Comparison of ENCODE assay signal across 14 cellular contexts in the genomic region with DNA sequence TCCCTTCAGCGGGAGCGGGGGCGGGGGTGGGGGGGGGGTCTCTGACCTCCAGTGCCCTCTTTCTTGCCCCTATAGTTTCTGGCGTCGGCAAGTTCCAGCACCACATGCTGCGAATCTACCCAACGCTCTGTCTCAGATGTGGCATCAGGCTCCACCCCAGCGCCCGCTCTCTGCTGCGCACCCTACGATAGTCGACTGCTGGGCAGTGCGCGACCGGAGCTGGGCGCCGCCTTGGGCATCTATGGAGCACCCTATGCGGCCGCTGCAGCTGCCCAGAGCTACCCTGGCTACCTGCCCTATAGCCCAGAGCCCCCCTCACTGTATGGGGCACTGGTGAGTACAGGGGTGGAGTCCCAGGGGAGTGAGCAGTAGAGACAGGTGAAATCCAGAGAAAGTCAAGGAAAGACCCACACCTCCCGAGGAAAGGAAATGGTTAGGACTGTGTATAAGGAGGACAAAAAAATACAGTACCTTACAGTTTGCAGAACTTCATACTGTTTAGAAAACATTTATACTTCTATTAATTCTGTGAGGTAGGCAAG. TPM values are rescaled to one million over a fixed set of nuclear protein-coding genes. Genes with fewer than 3 reads are reported as not detected.
DNase-seq lines count a peak whose midpoint lies in the region; ATAC-seq and TF ChIP-seq lines count a peak whose summit lies in the region.
"Had no signal": no experiment of that assay in that cellular context is flagged by ENCODE, and none has a peak within 500 bp of the region (broad histone marks: within the 10 kb centered on the region; RNA-seq: fewer than 3 reads in every experiment).

No MANE protein-coding gene starts in this region.

- TF ChIP-seq POLR2A in body of pancreas (IDR thresholded peaks at IDR 0.05) = no peak
- TF ChIP-seq POLR2A in sigmoid colon (IDR thresholded peaks at IDR 0.05) = no peak

- H3K14ac ChIP-seq in neuronal stem cell (ENCODE audit: low read length) = no peak overlapping the region

- no peaks in the 10 kb centered on the region for H3K9me2 ChIP-seq in GM23338 (ENCODE audit: insufficient read depth)

- no peak overlapping the region for H4K91ac ChIP-seq in neuronal stem cell (ENCODE audit: low read depth, low read length, poor library complexity)

- ATAC-seq in GM23338 = no peak
- peak; percentile 21 for ATAC-seq in body of pancreas
- ATAC-seq in naive thymus-derived CD8-positive, alpha-beta T cell = no peak

- no peaks in the 10 kb centered on the region; the same call in 2 of the 3 replicates for H3K36me3 Mint-ChIP-seq in GM23338 (ENCODE audit: low read depth)
- peaks cover 0 to 4% (median 0%) of the 10 kb centered on the region in 3 donors for H3K36me3 Mint-ChIP-seq in naive thymus-derived CD8-positive, alpha-beta T cell
- H3K36me3 Mint-ChIP-seq: CD4-positive, CD25-positive, alpha-beta regulatory T cell had no signal

- H3K4me1 ChIP-seq in GM23338 (ENCODE audit: insufficient read depth) = peaks cover 34% of the 10 kb centered on the region
- H3K4me1 ChIP-seq in body of pancreas = peaks cover 45% of the 10 kb centered on the region
- peaks cover 4 to 18% of the 10 kb centered on the region in 2 donors for H3K4me1 ChIP-seq in neuronal stem cell (ENCODE audit: control insufficient read depth in 2 of 2, insufficient read depth in 1 of 2, low read depth in 1 of 2, low read length in 2 of 2)
- peaks cover 0 to 18% (median 9%) of the 10 kb centered on the region in 4 donors for H3K4me1 ChIP-seq in sigmoid colon

- no peak overlapping the region for H4K8ac ChIP-seq in neuronal stem cell (ENCODE audit: low read depth, low read length)

- H3K27me3 Mint-ChIP-seq in GM23338 (ENCODE audit: insufficient read depth, low read depth, poor library complexity) = peaks cover 92% of the 10 kb centered on the region
- H3K27me3 Mint-ChIP-seq in naive thymus-derived CD8-positive, alpha-beta T cell = peaks cover 14 to 79% (median 49%) of the 10 kb centered on the region in 5 donors

- no peak overlapping the region for H3K23ac ChIP-seq in neuronal stem cell (ENCODE audit: low read depth, low read length, poor library complexity)

- H3K18ac ChIP-seq in neuronal stem cell (ENCODE audit: low read length) = peak overlapping the region; percentile 21

- H3K27me3 ChIP-seq in GM23338 (ENCODE audit: insufficient read depth) = peaks cover 100% of the 10 kb centered on the region
- H3K27me3 ChIP-seq in body of pancreas = peaks cover 0 to 34% of the 10 kb centered on the region in 2 donors
- peaks cover 16 to 84% (median 82%) of the 10 kb centered on the region in 3 experiments for H3K27me3 ChIP-seq in neuronal stem cell (ENCODE audit: control insufficient read depth in 3 of 3, insufficient read depth in 3 of 3, low read depth in 1 of 3, low read length in 3 of 3)
- H3K27me3 ChIP-seq in sigmoid colon = peaks cover 17 to 95% (median 75%) of the 10 kb centered on the region in 3 donors

- H3K79me1 ChIP-seq in neuronal stem cell (ENCODE audit: low read depth, low read length) = no peaks in the 10 kb centered on the region

- no peak overlapping the region for H2BK15ac ChIP-seq in neuronal stem cell (ENCODE audit: low read length)

- peaks cover 23% of the 10 kb centered on the region for H4K20me1 ChIP-seq in GM23338 (replicated peaks; ENCODE audit: insufficient read depth)
- H4K20me1 ChIP-seq: BLaER1 treated with 17β-estradiol and CSF1 and Interleukin-3, amounts not matched to agents 10 nM and 100 nM had no signal

- H3K36me3 ChIP-seq in GM23338 (ENCODE audit: insufficient read depth) (no peaks in the 10 kb centered on the region), body of pancreas (replicated peaks in 1 of 2; ENCODE audit: insufficient read depth in 1 of 2, low read depth in 2 of 2) (no peaks in the 10 kb centered on the region), neuronal stem cell (replicated peaks in 1 of 2; ENCODE audit: control insufficient read depth in 2 of 2, insufficient read depth in 2 of 2, low read length in 2 of 2) (no peaks in the 10 kb centered on the region), sigmoid colon (no peaks in the 10 kb centered on the region)
- H3K36me3 ChIP-seq: BLaER1 treated with 17β-estradiol and CSF1 and Interleukin-3, amounts not matched to agents 10 nM and 100 nM had no signal

- no peak overlapping the region for H2BK5ac ChIP-seq in neuronal stem cell (ENCODE audit: low read length)

- peaks cover 47% of the 10 kb centered on the region for H3K4me1 Mint-ChIP-seq in GM23338
- H3K4me1 Mint-ChIP-seq in naive thymus-derived CD8-positive, alpha-beta T cell = peaks cover 0 to 15% (median 9%) of the 10 kb centered on the region in 4 donors

- no peaks in the 10 kb centered on the region for H3K79me2 ChIP-seq in GM23338 (replicated peaks; ENCODE audit: insufficient read depth)

- 0 out of 2 replicates have a peak overlapping the region, but pooled peaks have one; percentile 28 for H3K4me3 ChIP-seq in GM23338
- H3K4me3 ChIP-seq in body of pancreas = no peak overlapping the region
- H3K4me3 ChIP-seq in neuronal stem cell (ENCODE audit: low read length in 2 of 2) = no peak overlapping the region
- H3K4me3 ChIP-seq in sigmoid colon = no peak overlapping the region
- H3K4me3 ChIP-seq: BLaER1 treated with 17β-estradiol and CSF1 and Interleukin-3, amounts not matched to agents 10 nM and 100 nM had no signal

- H3K4ac ChIP-seq in neuronal stem cell (ENCODE audit: low read length) = no peak overlapping the region

- POLR2A ChIA-PET in naive thymus-derived CD8-positive, alpha-beta T cell (lab: Charles Lee) = no interaction called here

- H2BK12ac ChIP-seq in neuronal stem cell (ENCODE audit: low read length) = no peak overlapping the region

- intact Hi-C loops in body of pancreas (cut with DNase I) = no loop called here
- intact Hi-C loops in sigmoid colon (cut with DNase I) = no loop called here
- intact Hi-C loops in head of caudate nucleus (cut with DNase I) = no loop called here

- peaks cover 4% of the 10 kb centered on the region; the same call in 1 of the 3 replicates for H3K9me3 Mint-ChIP-seq in GM23338
- no peaks in the 10 kb centered on the region for H3K9me3 Mint-ChIP-seq in naive thymus-derived CD8-positive, alpha-beta T cell

- H3K4me3 Mint-ChIP-seq in GM23338 = peak overlapping the region; percentile 24; the same call in 1 of the 3 replicates
- H3K4me3 Mint-ChIP-seq in naive thymus-derived CD8-positive, alpha-beta T cell = no peak overlapping the region
- H3K4me3 Mint-ChIP-seq: CD4-positive, CD25-positive, alpha-beta regulatory T cell had no signal

- DNase-seq in GM23338 (ENCODE audit: low spot score) (peak; percentile 27), body of pancreas (no peak), kidney tubule cell (ENCODE audit: low spot score) (peak; percentile 17), neuronal stem cell (ENCODE audit: low spot score) (no peak), sigmoid colon (no peak), NCI-H1694 treated with DMSO at 0.1 percent for 48 hours (lab: John Stamatoyannopoulos, UW) (no peak), head of caudate nucleus (no peak)
- no peak for DNase-seq in naive thymus-derived CD8-positive, alpha-beta T cell
- DNase-seq: ACHN; CD4-positive, CD25-positive, alpha-beta regulatory T cell; DMS53; GF-D8 had no signal

- H3K9me3 ChIP-seq in body of pancreas (no peaks in the 10 kb centered on the region), neuronal stem cell (replicated peaks in 1 of 2; ENCODE audit: control insufficient read depth in 2 of 2, insufficient read depth in 1 of 2, low read depth in 1 of 2, low read length in 2 of 2) (no peaks in the 10 kb centered on the region), sigmoid colon (no peaks in the 10 kb centered on the region)

- 0 out of 2 replicates have a peak, but pooled peaks cover 7% of the 10 kb centered on the region for H3F3A ChIP-seq in GM23338 (replicated peaks; ENCODE audit: low read depth)

- no peak overlapping the region for H3K27ac Mint-ChIP-seq in GM23338
- H3K27ac Mint-ChIP-seq in naive thymus-derived CD8-positive, alpha-beta T cell = no peak overlapping the region
- H3K27ac Mint-ChIP-seq: CD4-positive, CD25-positive, alpha-beta regulatory T cell had no signal

- no peak overlapping the region for H2AFZ ChIP-seq in GM23338
- H2AFZ ChIP-seq in neuronal stem cell (ENCODE audit: low read length) = no peak overlapping the region

- H2AK5ac ChIP-seq in neuronal stem cell (ENCODE audit: low read depth, low read length) = no peak overlapping the region

- H3K4me2 ChIP-seq in GM23338 = peak overlapping the region; percentile 71
- H3K4me2 ChIP-seq in neuronal stem cell (ENCODE audit: insufficient read depth, low read length, poor library complexity, severe bottlenecking) = no peak overlapping the region
- H3K4me2 ChIP-seq: BLaER1 treated with 17β-estradiol and CSF1 and Interleukin-3, amounts not matched to agents 10 nM and 100 nM had no signal

- TF ChIP-seq EP300 in sigmoid colon (IDR thresholded peaks at IDR 0.05) = no peak

- TF ChIP-seq CTCF in GM23338 (conservative IDR thresholded peaks at IDR 0.05; ENCODE audit: low read depth in 2 of 2) (no peak), body of pancreas (IDR thresholded peaks at IDR 0.05) (no peak), sigmoid colon (IDR thresholded peaks at IDR 0.05) (no peak)

- WGBS in body of pancreas, 2 donors = 2 to 6% methylated on average over 14 to 20 of the region's 20 CpGs
- WGBS in neuronal stem cell (ENCODE audit: extremely low coverage in 2 of 2, insufficient read length in 2 of 2, insufficient replicate concordance in 1 of 2), 2 donors = no CpG with 5 or more reads among the region's 20 CpGs
- WGBS in sigmoid colon, 2 donors = 15 to 22% methylated on average over 20 of the region's 20 CpGs

- H3K9ac ChIP-seq in neuronal stem cell (ENCODE audit: low read depth, low read length, poor library complexity) = no peak overlapping the region
- H3K9ac ChIP-seq: BLaER1 treated with 17β-estradiol and CSF1 and Interleukin-3, amounts not matched to agents 10 nM and 100 nM had no signal

- no peak overlapping the region for H2BK120ac ChIP-seq in neuronal stem cell (ENCODE audit: low read depth, low read length)

- H3K27ac ChIP-seq in GM23338 (ENCODE audit: low read depth) (no peak overlapping the region), body of pancreas (no peak overlapping the region), neuronal stem cell (replicated peaks; ENCODE audit: low read length) (no peak overlapping the region), sigmoid colon (no peak overlapping the region)
- H3K27ac ChIP-seq: BLaER1 treated with 17β-estradiol and CSF1 and Interleukin-3, amounts not matched to agents 10 nM and 100 nM had no signal

TF ChIP-seq in GM23338, 12 proteins besides CTCF, POLR2A, EP300 and RAD21 (continues in another document):
- TF ChIP-seq NANOG (IDR thresholded peaks at IDR 0.05; ENCODE audit: borderline replicate concordance) = no peak
- TF ChIP-seq EZH2phosphoT487 (IDR thresholded peaks at IDR 0.05; ENCODE audit: unreplicated experiment) = peak; percentile 61

RNA-seq across cellular contexts. Expression of a gene that starts 2.3 kb away (rescaled TPM):
- not detected in 2 replicates for total RNA-seq in GM23338 (2014; rRNA removed; shearing (Covaris generic))
- polyA plus RNA-seq in GM23338 (2016; fragmentation: Nextera tagmentation; extraction: Ambion mirVana) (0.10 TPM in 1 of 2 replicates, not detected in the other), sigmoid colon (under 1 TPM in 2 of 3 donors, not detected in 1; 0.23 to 0.60 TPM)
- total RNA-seq in body of pancreas (under 1 TPM in 1 of 2 donors, not detected in 1; 0.66 TPM), sigmoid colon (under 1 TPM in 3 of 4 donors, not detected in 1; under 0.01 to 0.83 (median 0.14) TPM)
- polyA plus RNA-seq in neuronal stem cell (2013, experiment 1 of 2) = 0.07 TPM
- 0.06 TPM for polyA plus RNA-seq in neuronal stem cell (2013, experiment 2 of 2)
- total RNA-seq in naive thymus-derived CD8-positive, alpha-beta T cell = not detected
- not detected for polyA plus RNA-seq in naive thymus-derived CD8-positive, alpha-beta T cell
- total RNA-seq: CD4-positive, CD25-positive, alpha-beta regulatory T cell; HT-29 had no signal
- polyA plus RNA-seq: CD4-positive, CD25-positive, alpha-beta regulatory T cell had no signal

Comparison
In these comparisons a context has a peak if more than half of its experiments do, and no peak if none do; other contexts are left out.
1. DNase-seq: peak in GM23338 (single experiment) and kidney tubule cell (single experiment); none in body of pancreas (0 of 4), neuronal stem cell (single experiment), sigmoid colon (single experiment), naive thymus-derived CD8-positive, alpha-beta T cell (0 of 10), NCI-H1694 treated with DMSO at 0.1 percent for 48 hours (single experiment) and head of caudate nucleus (0 of 42).